Comparison of ENCODE assay signal across 23 cellular contexts in genomic region chr1:155318082-155318481, GRCh38. TPM values are rescaled to one million over a fixed set of nuclear protein-coding genes. Genes with fewer than 3 reads are reported as not detected.
"Had no signal": no experiment of that assay in that cellular context is flagged by ENCODE, and none has a peak within 500 bp of the region (broad histone marks: within the 10 kb centered on the region; RNA-seq: fewer than 3 reads in every experiment).

No MANE protein-coding gene starts in this region.

- H3K4me3 Mint-ChIP-seq: activated CD4-positive, alpha-beta T cell treated with anti-CD3 and anti-CD28 coated beads for 36 hours; activated naive CD8-positive, alpha-beta T cell; neural progenitor cell; WTC11 had no signal

- DNase-seq: activated CD4-positive, alpha-beta T cell treated with anti-CD3 and anti-CD28 coated beads for 36 hours; activated CD8-positive, alpha-beta memory T cell treated with anti-CD3 and anti-CD28 coated beads for 24 hours; activated gamma-delta T cell; amniotic stem cell; body of pancreas; caudate nucleus; erythroblast; head of caudate nucleus; mucosa of descending colon; naive B cell; SK-N-SH; small intestine; stimulated activated CD4-positive, alpha-beta T cell treated with anti-CD3 and anti-CD28 coated beads, Interleukin-4, amount 100 ng/mL, for 1 hour; upper lobe of right lung had no signal

- H3K36me3 ChIP-seq: neural progenitor cell, prostate gland had no signal

- ATAC-seq: activated CD4-positive, alpha-beta T cell treated with anti-CD3 and anti-CD28 coated beads for 36 hours; body of pancreas; left lobe of liver; mucosa of descending colon; right cardiac atrium; upper lobe of right lung; WTC11 had no signal

- H3K4me3 ChIP-seq: body of pancreas, mucosa of descending colon, neural progenitor cell, prostate gland, upper lobe of right lung had no signal

- H3K4me2 ChIP-seq: neural progenitor cell, SK-N-SH had no signal

- H3K9me3 Mint-ChIP-seq: naive B cell, neural progenitor cell, WTC11 had no signal

- H3K27ac ChIP-seq: body of pancreas, neural progenitor cell, prostate gland, upper lobe of right lung had no signal

- H3K27ac Mint-ChIP-seq: activated CD4-positive, alpha-beta T cell treated with anti-CD3 and anti-CD28 coated beads for 36 hours; activated naive CD8-positive, alpha-beta T cell; neural progenitor cell; WTC11 had no signal

- H3K27me3 ChIP-seq: body of pancreas, neural progenitor cell, upper lobe of right lung had no signal

- H3K9me3 ChIP-seq: body of pancreas, mucosa of descending colon, prostate gland, SK-N-SH, upper lobe of right lung had no signal

- H3K9ac ChIP-seq: neural progenitor cell, SK-N-SH had no signal

- H3K27me3 Mint-ChIP-seq: activated CD4-positive, alpha-beta T cell treated with anti-CD3 and anti-CD28 coated beads for 36 hours; activated naive CD8-positive, alpha-beta T cell; naive B cell had no signal

RNA-seq across cellular contexts. Expression of gene PKLR, which starts 16.8 kb away (rescaled TPM):
- total RNA-seq: activated CD4-positive, alpha-beta T cell treated with anti-CD3 and anti-CD28 coated beads for 36 hours; body of pancreas; frontal cortex; lung microvascular endothelial cell; osteocyte; prostate gland; right cardiac atrium; upper lobe of right lung had no signal
- polyA plus RNA-seq: right cardiac atrium, SK-N-SH had no signal
